Comparison of ENCODE assay signal across 9 cellular contexts in genomic region chr15:96353931-96354730, GRCh38. TPM values are rescaled to one million over a fixed set of nuclear protein-coding genes. Genes with fewer than 3 reads are reported as not detected.
A peak's percentile ranks its signal among the peaks of the same experiment; 100 is the strongest.
DNase-seq lines count a peak whose midpoint lies in the region; ATAC-seq and TF ChIP-seq lines count a peak whose summit lies in the region.
"Had no signal": no experiment of that assay in that cellular context is flagged by ENCODE, and none has a peak within 500 bp of the region (broad histone marks: within the 10 kb centered on the region; RNA-seq: fewer than 3 reads in every experiment).

No MANE protein-coding gene starts in this region.

- ATAC-seq in HG03280 (IDR thresholded peaks at IDR 0.05; ENCODE audit: unreplicated experiment) = no peak

- TF ChIP-seq CTCF in AG04450 (IDR thresholded peaks at IDR 0.05; ENCODE audit: low read depth, low read length) (peak; percentile 78), fibroblast of mammary gland (conservative IDR thresholded peaks at IDR 0.05; ENCODE audit: control insufficient read depth, insufficient read depth, low read depth, low read length) (peak; percentile 47), nephron (IDR thresholded peaks at IDR 0.05; ENCODE audit: unreplicated experiment in 3 of 3) (peak; percentile 52 to 66 (median 57))

- H3K36me3 Mint-ChIP-seq in nephron (ENCODE audit: low read depth) = peaks cover 9% of the 10 kb centered on the region

- POLR2A ChIA-PET in AG04450 (lab: Yijun Ruan, JAX) = interaction anchor here (0.7 to 2.1 kb wide), 5 partner anchors 9 to 24 kb away, joined by 4 to 7 read pairs (median 5); partner anchors contain the start of gene NR2F2

- CTCF ChIA-PET in AG04450 (lab: Charles Lee) = interaction anchor here (0.5 to 6.1 kb wide), 17 partner anchors 9 to 1549 kb away, joined by 3 to 33 read pairs (median 4); no protein-coding TSS in a partner anchor

- peak overlapping the region; percentile 84 for H3K27ac ChIP-seq in AG04450 (ENCODE audit: low read depth, low read length)

- DNase-seq in AG04450 (ENCODE audit: low read depth, low spot score) (no peak), OCI-M1 (lab: John Stamatoyannopoulos, UW) (peak; percentile 61), fibroblast of mammary gland (ENCODE audit: low read depth) (peak; percentile 71), NCI-H748 treated with DMSO at 0.1 percent for 48 hours (lab: John Stamatoyannopoulos, UW) (no peak), cerebellar nuclear complex (lab: John Stamatoyannopoulos, UW) (no peak)
- DNase-seq in activated CD4-positive, alpha-beta T cell treated with anti-CD3 and anti-CD28 coated beads, Interleukin-2, amount 50 U/mL, for 4 hours = no peak
- DNase-seq: stimulated activated CD4-positive, alpha-beta T cell treated with anti-CD3 and anti-CD28 coated beads, Interleukin-15, amount 100 ng/mL, for 24 hours had no signal

- H3K27me3 ChIP-seq in AG04450 (ENCODE audit: control insufficient read depth, insufficient read depth, low read length) = no peaks in the 10 kb centered on the region

- H3K4me3 ChIP-seq in AG04450 (ENCODE audit: low read depth, low read length) (peak overlapping the region; percentile 73), fibroblast of mammary gland (ENCODE audit: control insufficient read depth, low read depth, low read length) (peak overlapping the region; percentile 70)

- peaks cover 60% of the 10 kb centered on the region for H3K27me3 Mint-ChIP-seq in nephron (ENCODE audit: low read depth)

- H3K9me3 Mint-ChIP-seq in nephron = no peaks in the 10 kb centered on the region

- H3K4me3 Mint-ChIP-seq in nephron = peak overlapping the region; percentile 80 to 88 (median 85)

- H3K27ac Mint-ChIP-seq in nephron = peak overlapping the region; percentile 84 to 95 (median 88)

- H3K4me1 Mint-ChIP-seq in nephron = peaks cover 58% of the 10 kb centered on the region

- no peaks in the 10 kb centered on the region; the same call in 1 of the 2 replicates for H3K9me3 ChIP-seq in AG04450 (ENCODE audit: control insufficient read depth, insufficient read depth, low read length)

RNA-seq across cellular contexts. Expression of gene NR2F2, which starts 23.6 kb away (rescaled TPM):
- 63.1 and 66.9 TPM in 2 replicates for polyA plus RNA-seq in AG04450 (2011; rRNA removed)
- 36.8 and 72.5 TPM in 2 replicates for polyA minus RNA-seq in AG04450 (2011; rRNA and poly(A)+ RNA removed)

Comparison
In these comparisons a context has a peak if more than half of its experiments do, and no peak if none do; other contexts are left out.
1. DNase-seq: peak in OCI-M1 (single experiment) and fibroblast of mammary gland (single experiment); none in AG04450 (single experiment), NCI-H748 treated with DMSO at 0.1 percent for 48 hours (single experiment), cerebellar nuclear complex (0 of 2) and activated CD4-positive, alpha-beta T cell treated with anti-CD3 and anti-CD28 coated beads, Interleukin-2, amount 50 U/mL, for 4 hours (0 of 2).
2. Peak in every context shown above with its lines, with median percentiles within 50 percentile points of each other: CTCF ChIP-seq.